1 cellular context compared by ENCODE assay signal in the genomic region with DNA sequence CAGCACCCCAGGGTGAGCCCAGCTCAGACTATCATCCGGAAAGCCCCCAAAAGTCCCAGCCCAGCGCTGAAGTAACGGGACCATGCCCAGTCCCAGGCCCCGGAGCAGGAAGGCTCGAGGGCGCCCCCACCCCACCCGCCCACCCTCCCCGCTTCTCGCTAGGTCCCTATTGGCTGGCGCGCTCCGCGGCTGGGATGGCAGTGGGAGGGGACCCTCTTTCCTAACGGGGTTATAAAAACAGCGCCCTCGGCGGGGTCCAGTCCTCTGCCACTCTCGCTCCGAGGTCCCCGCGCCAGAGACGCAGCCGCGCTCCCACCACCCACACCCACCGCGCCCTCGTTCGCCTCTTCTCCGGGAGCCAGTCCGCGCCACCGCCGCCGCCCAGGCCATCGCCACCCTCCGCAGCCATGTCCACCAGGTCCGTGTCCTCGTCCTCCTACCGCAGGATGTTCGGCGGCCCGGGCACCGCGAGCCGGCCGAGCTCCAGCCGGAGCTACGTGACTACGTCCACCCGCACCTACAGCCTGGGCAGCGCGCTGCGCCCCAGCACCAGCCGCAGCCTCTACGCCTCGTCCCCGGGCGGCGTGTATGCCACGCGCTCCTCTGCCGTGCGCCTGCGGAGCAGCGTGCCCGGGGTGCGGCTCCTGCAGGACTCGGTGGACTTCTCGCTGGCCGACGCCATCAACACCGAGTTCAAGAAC.
TF ChIP-seq lines count a peak whose summit lies in the region.

No MANE protein-coding gene starts in this region.

TF ChIP-seq in GM12878, 131 proteins besides CTCF, POLR2A, EP300 and RAD21 (continued from another document):
- TF ChIP-seq, protein P1, sequence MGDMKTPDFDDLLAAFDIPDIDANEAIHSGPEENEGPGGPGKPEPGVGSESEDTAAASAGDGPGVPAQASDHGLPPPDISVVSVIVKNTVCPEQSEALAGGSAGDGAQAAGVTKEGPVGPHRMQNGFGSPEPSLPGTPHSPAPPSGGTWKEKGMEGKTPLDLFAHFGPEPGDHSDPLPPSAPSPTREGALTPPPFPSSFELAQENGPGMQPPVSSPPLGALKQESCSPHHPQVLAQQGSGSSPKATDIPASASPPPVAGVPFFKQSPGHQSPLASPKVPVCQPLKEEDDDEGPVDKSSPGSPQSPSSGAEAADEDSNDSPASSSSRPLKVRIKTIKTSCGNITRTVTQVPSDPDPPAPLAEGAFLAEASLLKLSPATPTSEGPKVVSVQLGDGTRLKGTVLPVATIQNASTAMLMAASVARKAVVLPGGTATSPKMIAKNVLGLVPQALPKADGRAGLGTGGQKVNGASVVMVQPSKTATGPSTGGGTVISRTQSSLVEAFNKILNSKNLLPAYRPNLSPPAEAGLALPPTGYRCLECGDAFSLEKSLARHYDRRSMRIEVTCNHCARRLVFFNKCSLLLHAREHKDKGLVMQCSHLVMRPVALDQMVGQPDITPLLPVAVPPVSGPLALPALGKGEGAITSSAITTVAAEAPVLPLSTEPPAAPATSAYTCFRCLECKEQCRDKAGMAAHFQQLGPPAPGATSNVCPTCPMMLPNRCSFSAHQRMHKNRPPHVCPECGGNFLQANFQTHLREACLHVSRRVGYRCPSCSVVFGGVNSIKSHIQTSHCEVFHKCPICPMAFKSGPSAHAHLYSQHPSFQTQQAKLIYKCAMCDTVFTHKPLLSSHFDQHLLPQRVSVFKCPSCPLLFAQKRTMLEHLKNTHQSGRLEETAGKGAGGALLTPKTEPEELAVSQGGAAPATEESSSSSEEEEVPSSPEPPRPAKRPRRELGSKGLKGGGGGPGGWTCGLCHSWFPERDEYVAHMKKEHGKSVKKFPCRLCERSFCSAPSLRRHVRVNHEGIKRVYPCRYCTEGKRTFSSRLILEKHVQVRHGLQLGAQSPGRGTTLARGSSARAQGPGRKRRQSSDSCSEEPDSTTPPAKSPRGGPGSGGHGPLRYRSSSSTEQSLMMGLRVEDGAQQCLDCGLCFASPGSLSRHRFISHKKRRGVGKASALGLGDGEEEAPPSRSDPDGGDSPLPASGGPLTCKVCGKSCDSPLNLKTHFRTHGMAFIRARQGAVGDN (IDR thresholded peaks at IDR 0.05), result peak; percentile 76
- peak; percentile 61; the same call in 1 of the 2 replicates for TF ChIP-seq GATAD2B (conservative IDR thresholded peaks at IDR 0.05; ENCODE audit: low read depth)
- TF ChIP-seq MTA2 (IDR thresholded peaks at IDR 0.05; ENCODE audit: low read depth), result no peak
